8 cellular contexts compared by ENCODE assay signal in genomic region chrX:71068052-71068918, GRCh38.
DNase-seq lines count a peak whose midpoint lies in the region; ATAC-seq and TF ChIP-seq lines count a peak whose summit lies in the region.

Gene SNX12, minus strand, starts transcription at chrX:71068334. Its CDS starts 28 bp downstream, at chrX:71068306.

- TF ChIP-seq POLR2A in GM19099 (IDR thresholded peaks at IDR 0.05; ENCODE audit: extremely low read depth, insufficient read length, low read depth), result peak; percentile 61

- DNase-seq in AML-193 (lab: John Stamatoyannopoulos, UW), result peak; percentile 76 to 77
- DNase-seq in NCI-H446 treated with DMSO at 0.1 percent for 48 hours (lab: John Stamatoyannopoulos, UW), result peak; percentile 88
- peak; percentile 67 to 87 for DNase-seq in central memory CD8-positive, alpha-beta T cell (ENCODE audit: low spot score in 2 of 2)
- DNase-seq in islet precursor cell, result peak; percentile 96
- peak; percentile 75 for DNase-seq in stimulated activated CD4-positive, alpha-beta T cell treated with anti-CD3 and anti-CD28 coated beads, Interleukin-12 subunit alpha, Interleukin-12 subunit beta, amount 100 ng/mL, for 4 hours

- peaks cover 20% of the 10 kb centered on the region for H3K4me1 Mint-ChIP-seq in central memory CD8-positive, alpha-beta T cell

- H3K27ac Mint-ChIP-seq in central memory CD8-positive, alpha-beta T cell (ENCODE audit: low read depth), result peak within 1 kb of the TSS; percentile 88

- H3K27me3 Mint-ChIP-seq in central memory CD8-positive, alpha-beta T cell, result no peaks in the 10 kb centered on the region

- peak; percentile 98 for ATAC-seq in HG03378 (IDR thresholded peaks at IDR 0.05; ENCODE audit: unreplicated experiment)
- peak; percentile 97 to 98 for ATAC-seq in activated CD4-positive, CD25-positive, alpha-beta regulatory T cell treated with anti-CD3 and anti-CD28 coated beads, Interleukin-2, amount 50 U/mL, for 24 hours
- peak; percentile 98 for ATAC-seq in central memory CD8-positive, alpha-beta T cell (replicated peaks; ENCODE audit: extremely low read depth, poor library complexity, severe bottlenecking)

- H3K4me3 Mint-ChIP-seq in central memory CD8-positive, alpha-beta T cell, result peak within 1 kb of the TSS; percentile 94

- peaks cover 14% of the 10 kb centered on the region for H3K36me3 Mint-ChIP-seq in central memory CD8-positive, alpha-beta T cell (ENCODE audit: insufficient read depth)

- H3K9me3 Mint-ChIP-seq in central memory CD8-positive, alpha-beta T cell, result no peaks in the 10 kb centered on the region

Comparison
In these comparisons a context has a peak if more than half of its experiments do, and no peak if none do; other contexts are left out.
1. Peak in every context shown above with its lines: DNase-seq and ATAC-seq.